ENCODE assay signal across 15 cellular contexts in genomic region chr2:30300456-30301221, GRCh38.
DNase-seq lines count a peak whose midpoint lies in the region; ATAC-seq and TF ChIP-seq lines count a peak whose summit lies in the region.
"Had no signal": no experiment of that assay in that cellular context is flagged by ENCODE, and none has a peak within 500 bp of the region (broad histone marks: within the 10 kb centered on the region; RNA-seq: fewer than 3 reads in every experiment).

No MANE protein-coding gene starts in this region.

- DNase-seq in AG08395 (ENCODE audit: low spot score) (peak; percentile 89), fibroblast of peridontal ligament (ENCODE audit: extremely low read depth) (peak; percentile 5), natural killer cell (no peak)
- DNase-seq in activated T-cell treated with anti-CD3 and anti-CD28 coated beads, Interleukin-2, amount 50 U/mL, for 1 hour, result no peak
- DNase-seq: CD4-positive, CD25-positive, alpha-beta regulatory T cell; central memory CD4-positive, alpha-beta T cell; glutamatergic neuron; stimulated activated CD4-positive, alpha-beta T cell treated with anti-CD3 and anti-CD28 coated beads, Interleukin-4, amount 100 ng/mL, for 4 hours had no signal

- 0 out of 2 replicates have a peak, but pooled peaks have one; percentile 0 for TF ChIP-seq RAD21 in Ishikawa (IDR thresholded peaks at IDR 0.05; ENCODE audit: low read depth)

- H3K4me3 ChIP-seq in muscle layer of colon (ENCODE audit: low read depth in 1 of 2, low read length in 2 of 2), result peak overlapping the region in 1 of 2 donors; percentile 28
- H3K4me3 ChIP-seq: vagina had no signal

- no peaks in the 10 kb centered on the region for H3K9me3 Mint-ChIP-seq in natural killer cell
- H3K9me3 Mint-ChIP-seq: neural crest cell had no signal

- H3K27ac ChIP-seq in muscle layer of colon (ENCODE audit: low read depth, low read length), result peak overlapping the region; percentile 45
- H3K27ac ChIP-seq: KMS-11, vagina had no signal

- peak; percentile 95 for TF ChIP-seq EP300 in Ishikawa (IDR thresholded peaks at IDR 0.05; ENCODE audit: borderline replicate concordance)

- H3K4me1 Mint-ChIP-seq in natural killer cell, result peaks cover 0 to 5% of the 10 kb centered on the region in 2 donors

- peaks cover 23% of the 10 kb centered on the region for H3K4me1 ChIP-seq in muscle layer of colon (ENCODE audit: insufficient read depth, low read length)

- no peaks in the 10 kb centered on the region for H3K27me3 ChIP-seq in muscle layer of colon (ENCODE audit: control insufficient read depth in 1 of 2, insufficient read depth in 2 of 2, low read length in 2 of 2)
- H3K27me3 ChIP-seq: vagina had no signal

- no peaks in the 10 kb centered on the region for H3K9me3 ChIP-seq in muscle layer of colon (ENCODE audit: low read length)
- H3K9me3 ChIP-seq: vagina had no signal

- H3K36me3 ChIP-seq in muscle layer of colon (ENCODE audit: insufficient read depth, low read length), result no peaks in the 10 kb centered on the region
- H3K36me3 ChIP-seq: vagina had no signal

- no peak overlapping the region for H3K4me3 Mint-ChIP-seq in natural killer cell
- H3K4me3 Mint-ChIP-seq: CD4-positive, CD25-positive, alpha-beta regulatory T cell; neural crest cell had no signal

- intact Hi-C loops in natural killer cell (cut with micrococcal nuclease), result no loop called here

- H3K9ac ChIP-seq in muscle layer of colon (ENCODE audit: low read length), result no peak overlapping the region
- H3K9ac ChIP-seq: KMS-11 had no signal

- ATAC-seq in HG02798 (IDR thresholded peaks at IDR 0.05; ENCODE audit: poor library complexity, unreplicated experiment), result no peak
- ATAC-seq in HG02588 (IDR thresholded peaks at IDR 0.05; ENCODE audit: unreplicated experiment), result no peak
- no peak for ATAC-seq in natural killer cell

- no peak for TF ChIP-seq CTCF in natural killer cell (IDR thresholded peaks at IDR 0.05)

- no peaks in the 10 kb centered on the region for H3K27me3 Mint-ChIP-seq in natural killer cell (ENCODE audit: low read depth in 2 of 2)

- no peaks in the 10 kb centered on the region for H3K36me3 Mint-ChIP-seq in natural killer cell

- H3K27ac Mint-ChIP-seq in natural killer cell, result no peak overlapping the region
- H3K27ac Mint-ChIP-seq: CD4-positive, CD25-positive, alpha-beta regulatory T cell had no signal

TF ChIP-seq in Ishikawa, 13 proteins besides CTCF, POLR2A, EP300 and RAD21:
- TF ChIP-seq TCF12 (IDR thresholded peaks at IDR 0.05; ENCODE audit: low read depth) (peak; percentile 91), MAX (IDR thresholded peaks at IDR 0.05) (no peak), USF1 (IDR thresholded peaks at IDR 0.05) (no peak), ZBTB7A (IDR thresholded peaks at IDR 0.05; ENCODE audit: low read depth) (no peak), EGR1 (IDR thresholded peaks at IDR 0.05) (no peak), TEAD4 (IDR thresholded peaks at IDR 0.05) (peak; percentile 97), CEBPB (IDR thresholded peaks at IDR 0.05) (no peak), YY1 (IDR thresholded peaks at IDR 0.05; ENCODE audit: low read depth) (no peak), NFIC (IDR thresholded peaks at IDR 0.05) (peak; percentile 85), FOXM1 (IDR thresholded peaks at IDR 0.05; ENCODE audit: borderline replicate concordance, low read depth) (peak; percentile 83), TAF1 (IDR thresholded peaks at IDR 0.05; ENCODE audit: low read depth) (no peak)
- TF ChIP-seq, protein P1, sequence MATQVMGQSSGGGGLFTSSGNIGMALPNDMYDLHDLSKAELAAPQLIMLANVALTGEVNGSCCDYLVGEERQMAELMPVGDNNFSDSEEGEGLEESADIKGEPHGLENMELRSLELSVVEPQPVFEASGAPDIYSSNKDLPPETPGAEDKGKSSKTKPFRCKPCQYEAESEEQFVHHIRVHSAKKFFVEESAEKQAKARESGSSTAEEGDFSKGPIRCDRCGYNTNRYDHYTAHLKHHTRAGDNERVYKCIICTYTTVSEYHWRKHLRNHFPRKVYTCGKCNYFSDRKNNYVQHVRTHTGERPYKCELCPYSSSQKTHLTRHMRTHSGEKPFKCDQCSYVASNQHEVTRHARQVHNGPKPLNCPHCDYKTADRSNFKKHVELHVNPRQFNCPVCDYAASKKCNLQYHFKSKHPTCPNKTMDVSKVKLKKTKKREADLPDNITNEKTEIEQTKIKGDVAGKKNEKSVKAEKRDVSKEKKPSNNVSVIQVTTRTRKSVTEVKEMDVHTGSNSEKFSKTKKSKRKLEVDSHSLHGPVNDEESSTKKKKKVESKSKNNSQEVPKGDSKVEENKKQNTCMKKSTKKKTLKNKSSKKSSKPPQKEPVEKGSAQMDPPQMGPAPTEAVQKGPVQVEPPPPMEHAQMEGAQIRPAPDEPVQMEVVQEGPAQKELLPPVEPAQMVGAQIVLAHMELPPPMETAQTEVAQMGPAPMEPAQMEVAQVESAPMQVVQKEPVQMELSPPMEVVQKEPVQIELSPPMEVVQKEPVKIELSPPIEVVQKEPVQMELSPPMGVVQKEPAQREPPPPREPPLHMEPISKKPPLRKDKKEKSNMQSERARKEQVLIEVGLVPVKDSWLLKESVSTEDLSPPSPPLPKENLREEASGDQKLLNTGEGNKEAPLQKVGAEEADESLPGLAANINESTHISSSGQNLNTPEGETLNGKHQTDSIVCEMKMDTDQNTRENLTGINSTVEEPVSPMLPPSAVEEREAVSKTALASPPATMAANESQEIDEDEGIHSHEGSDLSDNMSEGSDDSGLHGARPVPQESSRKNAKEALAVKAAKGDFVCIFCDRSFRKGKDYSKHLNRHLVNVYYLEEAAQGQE (IDR thresholded peaks at IDR 0.05; ENCODE audit: low read depth), result no peak

Comparison
In these comparisons a context has a peak if more than half of its experiments do, and no peak if none do; other contexts are left out.
1. DNase-seq: peak in AG08395 (single experiment) and fibroblast of peridontal ligament (single experiment); none in activated T-cell treated with anti-CD3 and anti-CD28 coated beads, Interleukin-2, amount 50 U/mL, for 1 hour (single experiment) and natural killer cell (single experiment).